In the genomic region with DNA sequence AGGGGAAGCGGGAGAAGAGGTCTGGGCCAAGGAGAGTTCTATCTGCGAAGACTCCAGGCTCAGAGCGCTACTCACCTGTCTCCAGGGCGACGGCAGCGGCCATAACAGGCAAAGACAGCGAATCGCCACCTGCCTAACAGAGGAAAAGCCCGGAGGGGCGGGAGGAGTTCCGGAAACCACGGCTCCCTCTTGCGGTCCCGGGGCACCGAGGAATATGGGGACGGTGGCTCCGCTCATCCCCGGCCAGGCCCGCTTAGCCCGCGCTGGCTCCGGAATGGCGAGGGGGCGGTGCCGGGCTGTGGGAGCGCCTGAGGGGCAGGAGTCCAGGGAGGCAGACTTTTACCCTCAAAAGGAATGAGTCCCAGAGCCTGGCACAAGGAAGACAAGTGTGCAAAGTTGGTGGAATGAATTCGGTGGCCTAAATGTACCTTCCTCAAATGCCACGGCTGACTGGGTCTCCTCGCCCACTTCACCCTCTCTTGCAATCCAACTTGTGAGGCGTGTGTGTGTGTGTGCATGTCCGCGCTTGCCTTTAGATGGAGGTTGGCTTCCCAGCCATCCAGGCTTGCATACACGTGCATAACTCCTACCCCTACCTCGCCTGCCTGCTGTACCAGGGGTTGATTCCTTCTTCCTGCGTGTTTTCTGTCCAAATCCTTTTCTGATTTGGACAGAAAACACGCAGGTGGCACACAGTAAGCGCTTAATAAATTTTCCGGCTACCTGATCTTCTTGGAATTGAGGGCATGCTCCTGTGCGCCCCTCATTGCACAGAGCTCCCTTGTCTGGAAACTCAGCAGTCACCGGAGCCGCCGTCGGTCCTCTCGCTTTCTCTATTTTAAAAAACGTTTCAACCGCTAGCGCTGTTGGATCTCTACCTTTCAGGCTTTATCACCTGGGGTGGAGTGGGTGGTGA, we compare ENCODE assay signal across 9 cellular contexts. TPM values are rescaled to one million over a fixed set of nuclear protein-coding genes. Genes with fewer than 3 reads are reported as not detected.
A peak's percentile ranks its signal among the peaks of the same experiment; 100 is the strongest.
DNase-seq lines count a peak whose midpoint lies in the region; ATAC-seq and TF ChIP-seq lines count a peak whose summit lies in the region.
"Had no signal": no experiment of that assay in that cellular context is flagged by ENCODE, and none has a peak within 500 bp of the region (broad histone marks: within the 10 kb centered on the region; RNA-seq: fewer than 3 reads in every experiment).

No MANE protein-coding gene starts in this region.

- H3K4me3 ChIP-seq in astrocyte of the cerebellum (ENCODE audit: low read depth, low read length) (peak overlapping the region; percentile 20), testis (no peak overlapping the region)
- H3K4me3 ChIP-seq: sigmoid colon had no signal

- no peaks in the 10 kb centered on the region for H3K27me3 ChIP-seq in testis

- no peak overlapping the region for H3K27ac ChIP-seq in testis
- H3K27ac ChIP-seq: sigmoid colon had no signal

- in situ Hi-C loops in astrocyte of the cerebellum (cut with HindIII; ENCODE audit: low sequenced_read_pairs): no loop called here

- intact Hi-C loops in testis (cut with DNase I; ENCODE audit: low total_unique reads): no loop called here

- DNase-seq in AG09319 (ENCODE audit: extremely low read depth, low read depth) (no peak), LoVo (ENCODE audit: low spot score) (peak; percentile 71), astrocyte of the cerebellum (ENCODE audit: low read depth) (no peak), kidney tubule cell (ENCODE audit: low spot score) (peak; percentile 80), testis (no peak)
- DNase-seq in stimulated activated naive CD4-positive, alpha-beta T cell (lab: John Stamatoyannopoulos, UW): no peak
- DNase-seq: sigmoid colon had no signal

- ATAC-seq in HG02798 (IDR thresholded peaks at IDR 0.05; ENCODE audit: poor library complexity, unreplicated experiment) (no peak), HG02763 (IDR thresholded peaks at IDR 0.05; ENCODE audit: unreplicated experiment) (no peak)

- no peaks in the 10 kb centered on the region for H3K9me3 ChIP-seq in testis
- H3K9me3 ChIP-seq: sigmoid colon had no signal

- peaks cover 17% of the 10 kb centered on the region for H3K4me1 ChIP-seq in testis

- no peaks in the 10 kb centered on the region for H3K36me3 ChIP-seq in testis (ENCODE audit: low read depth, missing control alignments)
- H3K36me3 ChIP-seq: sigmoid colon had no signal

- TF ChIP-seq CTCF in AG09319 (IDR thresholded peaks at IDR 0.05; ENCODE audit: low read depth, low read length) (peak; percentile 5; the same call in 1 of the 2 replicates), astrocyte of the cerebellum (IDR thresholded peaks at IDR 0.05; ENCODE audit: low read depth, low read length, missing control alignments) (peak; percentile 30), testis (IDR thresholded peaks at IDR 0.05) (no peak)

- no peak for TF ChIP-seq POLR2A in testis (IDR thresholded peaks at IDR 0.05)

- WGBS in testis, 2 donors: 36 to 37% methylated on average over 47 of the region's 47 CpGs

RNA-seq across cellular contexts. Expression of gene C17orf100, which starts 3.5 kb away (rescaled TPM):
- 10 to 100 TPM in 1 of 2 donors, 1 to 10 TPM in 1; 6.9 to 10.3 TPM for total RNA-seq in testis
- 12.4 TPM for polyA plus RNA-seq in testis (ENCODE audit: insufficient read depth, low read depth, low replicate concordance)

RNA-seq across cellular contexts. Expression of gene MED31, which starts 3.7 kb away (rescaled TPM):
- 10 to 100 TPM; 14.9 to 19.3 TPM for total RNA-seq in testis
- 31.3 TPM for polyA plus RNA-seq in testis (ENCODE audit: insufficient read depth, low read depth, low replicate concordance)

RNA-seq across cellular contexts. Expression of gene TXNDC17, which starts 14.2 kb away (rescaled TPM):
- 100 to 1,000 TPM; 119 TPM for total RNA-seq in testis
- 101 TPM for polyA plus RNA-seq in testis (ENCODE audit: insufficient read depth, low read depth, low replicate concordance)

RNA-seq across cellular contexts. Expression of gene KIAA0753, which starts 14.6 kb away (rescaled TPM):
- total RNA-seq in testis: 10 to 100 TPM; 43.9 to 59.8 TPM
- 44.7 TPM for polyA plus RNA-seq in testis (ENCODE audit: insufficient read depth, low read depth, low replicate concordance)

RNA-seq across cellular contexts. Expression of gene SLC13A5, which starts 58.1 kb away (rescaled TPM):
- total RNA-seq in testis: 1 to 10 TPM; 3.1 to 3.3 TPM
- 13.0 TPM for polyA plus RNA-seq in testis (ENCODE audit: insufficient read depth, low read depth, low replicate concordance)

Comparison
In these comparisons a context has a peak if more than half of its experiments do, and no peak if none do; other contexts are left out.
1. DNase-seq: peak in LoVo (single experiment) and kidney tubule cell (single experiment); none in AG09319 (single experiment), astrocyte of the cerebellum (single experiment), testis (single experiment) and stimulated activated naive CD4-positive, alpha-beta T cell (0 of 6).
2. CTCF ChIP-seq: peak in AG09319 (single experiment) and astrocyte of the cerebellum (single experiment); none in testis (0 of 3).